ENCODE assay signal across 8 cellular contexts in the genomic region with DNA sequence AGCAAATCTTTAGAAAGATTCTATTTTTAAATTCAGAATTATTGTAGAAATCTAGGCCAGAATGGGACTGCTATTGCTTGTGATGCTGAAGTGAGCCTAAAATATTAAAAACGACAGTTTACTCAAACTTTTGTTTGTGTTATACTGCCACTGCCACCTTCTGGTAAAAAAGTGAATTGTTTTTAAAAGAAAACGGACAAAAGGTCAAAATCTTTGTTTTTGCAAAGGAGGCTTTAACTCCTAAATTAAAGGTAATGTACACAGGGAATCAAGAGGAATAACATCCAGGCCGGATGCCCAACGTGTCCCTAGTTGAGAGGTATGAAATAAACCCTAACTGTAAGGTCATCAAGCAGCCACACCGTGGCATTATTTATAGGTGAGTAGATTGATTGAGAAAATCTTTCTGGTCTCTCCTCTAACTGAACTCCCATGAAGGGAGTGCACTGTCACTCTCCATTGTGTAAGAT.
DNase-seq lines count a peak whose midpoint lies in the region; TF ChIP-seq lines count a peak whose summit lies in the region.

No MANE protein-coding gene starts in this region.

- H3K9me3 ChIP-seq in OCI-LY7 (ENCODE audit: low read length) (no peaks in the 10 kb centered on the region), thyroid gland (no peaks in the 10 kb centered on the region)

- H3K27ac ChIP-seq in OCI-LY7 (ENCODE audit: low read depth, low read length, poor library complexity, severe bottlenecking) (no peak overlapping the region), thyroid gland (no peak overlapping the region), substantia nigra (ENCODE audit: low read depth, low read length, poor library complexity, severe bottlenecking) (no peak overlapping the region)

- no peak overlapping the region for H2AFZ ChIP-seq in OCI-LY7 (ENCODE audit: low read length)

- intact Hi-C loops in OCI-LY7 (cut with micrococcal nuclease; ENCODE audit: unreplicated experiment) (loop anchor here (10.0 kb wide), 1 partner anchor 626 kb away; no protein-coding TSS in a partner anchor), thyroid gland (cut with DNase I) (no loop called here), lower leg skin (cut with DNase I; ENCODE audit: low total_unique reads) (no loop called here)

- H3K36me3 ChIP-seq in OCI-LY7 (ENCODE audit: insufficient read depth, low read length) (no peaks in the 10 kb centered on the region), thyroid gland (no peaks in the 10 kb centered on the region)

- H3K4me1 ChIP-seq in OCI-LY7 (ENCODE audit: insufficient read depth, low read length, poor library complexity, severe bottlenecking) (no peaks in the 10 kb centered on the region), thyroid gland (peaks cover 6 to 9% of the 10 kb centered on the region in 2 donors)

- WGBS in thyroid gland, 2 donors = 6 to 8% methylated on average over 5 of the region's 5 CpGs
- WGBS in lower leg skin, 2 donors = 9 to 13% methylated on average over 5 of the region's 5 CpGs

- no peak overlapping the region for H3K4me3 ChIP-seq in OCI-LY7 (ENCODE audit: low read depth, low read length, poor library complexity, severe bottlenecking)
- no peak overlapping the region for H3K4me3 ChIP-seq in fibroblast of the aortic adventitia (ENCODE audit: low read depth, low read length)
- H3K4me3 ChIP-seq in thyroid gland (replicated peaks in 1 of 3) = no peak overlapping the region
- H3K4me3 ChIP-seq in lower leg skin (ENCODE audit: low read depth, poor library complexity, severe bottlenecking) = no peak overlapping the region

- H3K27me3 ChIP-seq in thyroid gland = no peaks in the 10 kb centered on the region

- H3K79me2 ChIP-seq in OCI-LY7 (ENCODE audit: insufficient read depth, low read depth, low read length) = no peaks in the 10 kb centered on the region

- TF ChIP-seq CTCF in OCI-LY7 (conservative IDR thresholded peaks at IDR 0.05; ENCODE audit: low read length) (peak; percentile 91), fibroblast of the aortic adventitia (IDR thresholded peaks at IDR 0.05; ENCODE audit: insufficient read depth, low read length) (peak; percentile 50), thyroid gland (IDR thresholded peaks at IDR 0.05) (peak in 4 of 6 experiments; percentile 50 to 66 (median 57)), lower leg skin (IDR thresholded peaks at IDR 0.05) (no peak)

- H3K9me2 ChIP-seq in OCI-LY7 (ENCODE audit: insufficient read depth, low read length) = no peaks in the 10 kb centered on the region

- DNase-seq in NOMO-1 treated with DMSO at 0.1 percent for 48 hours (lab: John Stamatoyannopoulos, UW; ENCODE audit: unreplicated experiment) (peak; percentile 40), NOMO-1 treated with dmso at 0.1 percent for 144 hours (lab: John Stamatoyannopoulos, UW; ENCODE audit: unreplicated experiment) (no peak), OCI-LY7 (ENCODE audit: low spot score) (peak; percentile 43), fibroblast of the aortic adventitia (ENCODE audit: low read depth) (peak; percentile 40), thyroid gland (no peak), SHP77 treated with DMSO at 0.1 percent for 48 hours (lab: John Stamatoyannopoulos, UW) (no peak), lower leg skin (ENCODE audit: low spot score in 2 of 2) (no peak), substantia nigra (lab: John Stamatoyannopoulos, UW) (no peak)

- H3K4me2 ChIP-seq in OCI-LY7 (ENCODE audit: low read length) = no peak overlapping the region

- no peaks in the 10 kb centered on the region for H4K20me1 ChIP-seq in OCI-LY7 (ENCODE audit: insufficient read depth, low read length)

- TF ChIP-seq POLR2A in thyroid gland (IDR thresholded peaks at IDR 0.05) = no peak
- no peak for TF ChIP-seq POLR2A in lower leg skin (IDR thresholded peaks at IDR 0.05)

- POLR2A ChIA-PET in OCI-LY7 (lab: Charles Lee) = no interaction called here

- CTCF ChIA-PET in OCI-LY7 (lab: Charles Lee; ENCODE audit: unreplicated experiment) = no interaction called here

- BruUV-seq in OCI-LY7 (replicated peaks; lab: Mats Ljungman, UMichigan) = no TSS peak

Comparison
In these comparisons a context has a peak if more than half of its experiments do, and no peak if none do; other contexts are left out.
1. DNase-seq: peak in NOMO-1 treated with DMSO at 0.1 percent for 48 hours (single experiment), OCI-LY7 (single experiment) and fibroblast of the aortic adventitia (single experiment); none in NOMO-1 treated with dmso at 0.1 percent for 144 hours (single experiment), thyroid gland (0 of 2), SHP77 treated with DMSO at 0.1 percent for 48 hours (single experiment), lower leg skin (0 of 2) and substantia nigra (0 of 49).
2. CTCF ChIP-seq: peak in OCI-LY7 (single experiment), fibroblast of the aortic adventitia (single experiment) and thyroid gland (4 of 6); none in lower leg skin (0 of 3).